16 cellular contexts compared by ENCODE assay signal in the genomic region with DNA sequence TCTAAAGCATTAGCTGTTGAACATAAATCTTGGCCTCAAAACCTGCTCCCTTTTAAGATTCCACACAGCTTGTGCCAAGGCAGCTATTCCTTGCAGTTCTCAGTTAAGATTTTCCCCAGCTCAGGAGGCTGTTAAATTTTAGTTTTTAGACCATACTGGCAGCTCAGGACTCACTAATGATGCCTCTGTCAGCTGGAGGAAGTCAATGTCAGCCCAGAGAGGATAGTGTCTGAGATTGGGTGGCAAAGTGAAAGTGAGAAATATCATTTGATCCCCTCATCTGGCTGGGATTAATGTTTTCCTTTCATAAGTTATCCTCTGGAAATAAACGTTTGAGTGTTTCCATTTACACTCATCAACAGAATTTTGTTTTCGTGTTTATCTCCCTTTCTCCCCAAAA.
DNase-seq lines count a peak whose midpoint lies in the region; TF ChIP-seq lines count a peak whose summit lies in the region.
"Had no signal": no experiment of that assay in that cellular context is flagged by ENCODE, and none has a peak within 500 bp of the region (broad histone marks: within the 10 kb centered on the region; RNA-seq: fewer than 3 reads in every experiment).

No MANE protein-coding gene starts in this region.

- H3K79me2 ChIP-seq in smooth muscle cell (ENCODE audit: low read depth): no peaks in the 10 kb centered on the region

- intact Hi-C loops in ascending aorta (cut with DNase I): no loop called here

- peak; percentile 26 for DNase-seq in NCI-H82 (lab: John Stamatoyannopoulos, UW)
- no peak for DNase-seq in NCI-H82 treated with DMSO at 0.1 percent for 48 hours (lab: John Stamatoyannopoulos, UW; ENCODE audit: unreplicated experiment)
- DNase-seq in smooth muscle cell (lab: John Stamatoyannopoulos, UW; ENCODE audit: unreplicated experiment): no peak
- no peak for DNase-seq in NCI-H2171 treated with DMSO at 0.1 percent for 48 hours (lab: John Stamatoyannopoulos, UW)
- no peak for DNase-seq in ascending aorta (ENCODE audit: low spot score in 2 of 2)
- no peak for DNase-seq in NCI-H1930 (lab: John Stamatoyannopoulos, UW)
- DNase-seq: AML-193, DMS79, KBM-7, NCI-H1105 treated with DMSO at 0.1 percent for 48 hours, NCI-H1694, SHP77 had no signal

- H3K27me3 ChIP-seq in smooth muscle cell (ENCODE audit: low read depth) (no peaks in the 10 kb centered on the region), ascending aorta (no peaks in the 10 kb centered on the region)

- H3K36me3 Mint-ChIP-seq in brain (no peaks in the 10 kb centered on the region), nephron (ENCODE audit: low read depth) (no peaks in the 10 kb centered on the region)

- H3K4me1 ChIP-seq in smooth muscle cell (ENCODE audit: low read depth) (peaks cover 18% of the 10 kb centered on the region), ascending aorta (no peaks in the 10 kb centered on the region)

- H3K4me3 ChIP-seq in smooth muscle cell (no peak overlapping the region), ascending aorta (no peak overlapping the region)

- H3K9me3 Mint-ChIP-seq in brain: no peaks in the 10 kb centered on the region
- H3K9me3 Mint-ChIP-seq in nephron: no peaks in the 10 kb centered on the region

- no peak overlapping the region for H3K27ac ChIP-seq in smooth muscle cell (ENCODE audit: low read depth)
- H3K27ac ChIP-seq in ascending aorta: no peak overlapping the region
- H3K27ac ChIP-seq: 22Rv1, C4-2B had no signal

- H3K4me1 Mint-ChIP-seq in brain (peaks cover 52% of the 10 kb centered on the region), nephron (peaks cover 25% of the 10 kb centered on the region)

- H3K4me2 ChIP-seq in smooth muscle cell: peak overlapping the region; percentile 73

- H2AFZ ChIP-seq in smooth muscle cell (ENCODE audit: low read depth): peak overlapping the region; percentile 47

- H3K4me3 Mint-ChIP-seq in brain (peak overlapping the region; percentile 74 to 87 (median 85)), nephron (peak overlapping the region in 2 of 3 experiments; percentile 73 to 79)

- H4K20me1 ChIP-seq in smooth muscle cell (ENCODE audit: low read depth): no peaks in the 10 kb centered on the region

- TF ChIP-seq CTCF in brain (conservative IDR thresholded peaks at IDR 0.05): no peak
- TF ChIP-seq CTCF in nephron (IDR thresholded peaks at IDR 0.05; ENCODE audit: unreplicated experiment in 3 of 3): no peak
- TF ChIP-seq CTCF in smooth muscle cell (IDR thresholded peaks at IDR 0.05; ENCODE audit: borderline replicate concordance, insufficient read depth, poor library complexity, severe bottlenecking): no peak
- no peak for TF ChIP-seq CTCF in ascending aorta (IDR thresholded peaks at IDR 0.05)

- H3K27me3 Mint-ChIP-seq in brain (no peaks in the 10 kb centered on the region), nephron (ENCODE audit: low read depth) (peaks cover 10% of the 10 kb centered on the region)

- no peak overlapping the region for H3K9ac ChIP-seq in smooth muscle cell (ENCODE audit: low read depth)

- H3K36me3 ChIP-seq in smooth muscle cell (ENCODE audit: low read depth) (no peaks in the 10 kb centered on the region), ascending aorta (no peaks in the 10 kb centered on the region)

- peak overlapping the region; percentile 69 to 99 (median 98) for H3K27ac Mint-ChIP-seq in brain
- peak overlapping the region in 1 of 3 experiments; percentile 71 for H3K27ac Mint-ChIP-seq in nephron

- 44% methylated on average over 2 of the region's 2 CpGs for WGBS in smooth muscle cell (ENCODE audit: low lambda C conversion rate)

- H3F3A ChIP-seq in smooth muscle cell (ENCODE audit: low read depth): no peaks in the 10 kb centered on the region

- no peaks in the 10 kb centered on the region for H3K9me3 ChIP-seq in smooth muscle cell (replicated peaks; ENCODE audit: low read depth)
- no peaks in the 10 kb centered on the region for H3K9me3 ChIP-seq in ascending aorta
